Comparison of ENCODE assay signal across 1 cellular context in the genomic region with DNA sequence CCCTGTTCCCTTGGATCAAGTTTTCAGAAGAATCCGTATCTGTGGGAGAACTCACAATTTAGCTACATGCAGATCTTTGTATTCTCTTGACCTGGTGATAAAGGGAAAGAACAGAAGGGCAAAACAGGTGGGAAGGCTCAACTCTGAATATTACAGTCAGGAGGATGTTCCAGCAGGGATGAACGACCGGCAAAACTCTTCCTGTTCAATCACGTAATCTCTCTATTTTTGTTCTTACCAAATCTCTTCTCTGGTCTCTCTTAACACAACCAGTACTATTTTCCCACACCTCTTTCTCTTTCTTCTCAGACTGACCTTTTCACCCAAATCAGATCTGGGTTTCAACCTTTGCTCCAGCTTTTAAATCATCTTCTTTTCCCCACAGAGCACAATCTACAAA.
TF ChIP-seq lines count a peak whose summit lies in the region.

No MANE protein-coding gene starts in this region.

TF ChIP-seq in GM23338, 12 proteins besides CTCF, POLR2A, EP300 and RAD21 (continued from another document):
- TF ChIP-seq, protein P1, sequence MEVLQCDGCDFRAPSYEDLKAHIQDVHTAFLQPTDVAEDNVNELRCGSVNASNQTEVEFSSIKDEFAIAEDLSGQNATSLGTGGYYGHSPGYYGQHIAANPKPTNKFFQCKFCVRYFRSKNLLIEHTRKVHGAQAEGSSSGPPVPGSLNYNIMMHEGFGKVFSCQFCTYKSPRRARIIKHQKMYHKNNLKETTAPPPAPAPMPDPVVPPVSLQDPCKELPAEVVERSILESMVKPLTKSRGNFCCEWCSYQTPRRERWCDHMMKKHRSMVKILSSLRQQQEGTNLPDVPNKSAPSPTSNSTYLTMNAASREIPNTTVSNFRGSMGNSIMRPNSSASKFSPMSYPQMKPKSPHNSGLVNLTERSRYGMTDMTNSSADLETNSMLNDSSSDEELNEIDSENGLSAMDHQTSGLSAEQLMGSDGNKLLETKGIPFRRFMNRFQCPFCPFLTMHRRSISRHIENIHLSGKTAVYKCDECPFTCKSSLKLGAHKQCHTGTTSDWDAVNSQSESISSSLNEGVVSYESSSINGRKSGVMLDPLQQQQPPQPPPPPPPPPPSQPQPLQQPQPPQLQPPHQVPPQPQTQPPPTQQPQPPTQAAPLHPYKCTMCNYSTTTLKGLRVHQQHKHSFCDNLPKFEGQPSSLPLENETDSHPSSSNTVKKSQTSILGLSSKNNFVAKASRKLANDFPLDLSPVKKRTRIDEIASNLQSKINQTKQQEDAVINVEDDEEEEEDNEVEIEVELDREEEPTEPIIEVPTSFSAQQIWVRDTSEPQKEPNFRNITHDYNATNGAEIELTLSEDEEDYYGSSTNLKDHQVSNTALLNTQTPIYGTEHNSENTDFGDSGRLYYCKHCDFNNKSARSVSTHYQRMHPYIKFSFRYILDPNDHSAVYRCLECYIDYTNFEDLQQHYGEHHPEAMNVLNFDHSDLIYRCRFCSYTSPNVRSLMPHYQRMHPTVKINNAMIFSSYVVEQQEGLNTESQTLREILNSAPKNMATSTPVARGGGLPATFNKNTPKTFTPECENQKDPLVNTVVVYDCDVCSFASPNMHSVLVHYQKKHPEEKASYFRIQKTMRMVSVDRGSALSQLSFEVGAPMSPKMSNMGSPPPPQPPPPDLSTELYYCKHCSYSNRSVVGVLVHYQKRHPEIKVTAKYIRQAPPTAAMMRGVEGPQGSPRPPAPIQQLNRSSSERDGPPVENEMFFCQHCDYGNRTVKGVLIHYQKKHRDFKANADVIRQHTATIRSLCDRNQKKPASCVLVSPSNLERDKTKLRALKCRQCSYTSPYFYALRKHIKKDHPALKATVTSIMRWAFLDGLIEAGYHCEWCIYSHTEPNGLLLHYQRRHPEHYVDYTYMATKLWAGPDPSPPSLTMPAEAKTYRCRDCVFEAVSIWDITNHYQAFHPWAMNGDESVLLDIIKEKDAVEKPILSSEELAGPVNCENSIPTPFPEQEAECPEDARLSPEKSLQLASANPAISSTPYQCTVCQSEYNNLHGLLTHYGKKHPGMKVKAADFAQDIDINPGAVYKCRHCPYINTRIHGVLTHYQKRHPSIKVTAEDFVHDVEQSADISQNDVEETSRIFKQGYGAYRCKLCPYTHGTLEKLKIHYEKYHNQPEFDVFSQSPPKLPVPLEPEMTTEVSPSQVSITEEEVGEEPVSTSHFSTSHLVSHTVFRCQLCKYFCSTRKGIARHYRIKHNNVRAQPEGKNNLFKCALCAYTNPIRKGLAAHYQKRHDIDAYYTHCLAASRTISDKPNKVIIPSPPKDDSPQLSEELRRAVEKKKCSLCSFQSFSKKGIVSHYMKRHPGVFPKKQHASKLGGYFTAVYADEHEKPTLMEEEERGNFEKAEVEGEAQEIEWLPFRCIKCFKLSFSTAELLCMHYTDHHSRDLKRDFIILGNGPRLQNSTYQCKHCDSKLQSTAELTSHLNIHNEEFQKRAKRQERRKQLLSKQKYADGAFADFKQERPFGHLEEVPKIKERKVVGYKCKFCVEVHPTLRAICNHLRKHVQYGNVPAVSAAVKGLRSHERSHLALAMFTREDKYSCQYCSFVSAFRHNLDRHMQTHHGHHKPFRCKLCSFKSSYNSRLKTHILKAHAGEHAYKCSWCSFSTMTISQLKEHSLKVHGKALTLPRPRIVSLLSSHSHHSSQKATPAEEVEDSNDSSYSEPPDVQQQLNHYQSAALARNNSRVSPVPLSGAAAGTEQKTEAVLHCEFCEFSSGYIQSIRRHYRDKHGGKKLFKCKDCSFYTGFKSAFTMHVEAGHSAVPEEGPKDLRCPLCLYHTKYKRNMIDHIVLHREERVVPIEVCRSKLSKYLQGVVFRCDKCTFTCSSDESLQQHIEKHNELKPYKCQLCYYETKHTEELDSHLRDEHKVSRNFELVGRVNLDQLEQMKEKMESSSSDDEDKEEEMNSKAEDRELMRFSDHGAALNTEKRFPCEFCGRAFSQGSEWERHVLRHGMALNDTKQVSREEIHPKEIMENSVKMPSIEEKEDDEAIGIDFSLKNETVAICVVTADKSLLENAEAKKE (CRISPR knock-in tag; IDR thresholded peaks at IDR 0.05) = no peak
- no peak for TF ChIP-seq POLR2AphosphoS5 (IDR thresholded peaks at IDR 0.05; ENCODE audit: low read depth)
- TF ChIP-seq STAT1 (IDR thresholded peaks at IDR 0.05; ENCODE audit: unreplicated experiment) = no peak
- TF ChIP-seq, protein P2, sequence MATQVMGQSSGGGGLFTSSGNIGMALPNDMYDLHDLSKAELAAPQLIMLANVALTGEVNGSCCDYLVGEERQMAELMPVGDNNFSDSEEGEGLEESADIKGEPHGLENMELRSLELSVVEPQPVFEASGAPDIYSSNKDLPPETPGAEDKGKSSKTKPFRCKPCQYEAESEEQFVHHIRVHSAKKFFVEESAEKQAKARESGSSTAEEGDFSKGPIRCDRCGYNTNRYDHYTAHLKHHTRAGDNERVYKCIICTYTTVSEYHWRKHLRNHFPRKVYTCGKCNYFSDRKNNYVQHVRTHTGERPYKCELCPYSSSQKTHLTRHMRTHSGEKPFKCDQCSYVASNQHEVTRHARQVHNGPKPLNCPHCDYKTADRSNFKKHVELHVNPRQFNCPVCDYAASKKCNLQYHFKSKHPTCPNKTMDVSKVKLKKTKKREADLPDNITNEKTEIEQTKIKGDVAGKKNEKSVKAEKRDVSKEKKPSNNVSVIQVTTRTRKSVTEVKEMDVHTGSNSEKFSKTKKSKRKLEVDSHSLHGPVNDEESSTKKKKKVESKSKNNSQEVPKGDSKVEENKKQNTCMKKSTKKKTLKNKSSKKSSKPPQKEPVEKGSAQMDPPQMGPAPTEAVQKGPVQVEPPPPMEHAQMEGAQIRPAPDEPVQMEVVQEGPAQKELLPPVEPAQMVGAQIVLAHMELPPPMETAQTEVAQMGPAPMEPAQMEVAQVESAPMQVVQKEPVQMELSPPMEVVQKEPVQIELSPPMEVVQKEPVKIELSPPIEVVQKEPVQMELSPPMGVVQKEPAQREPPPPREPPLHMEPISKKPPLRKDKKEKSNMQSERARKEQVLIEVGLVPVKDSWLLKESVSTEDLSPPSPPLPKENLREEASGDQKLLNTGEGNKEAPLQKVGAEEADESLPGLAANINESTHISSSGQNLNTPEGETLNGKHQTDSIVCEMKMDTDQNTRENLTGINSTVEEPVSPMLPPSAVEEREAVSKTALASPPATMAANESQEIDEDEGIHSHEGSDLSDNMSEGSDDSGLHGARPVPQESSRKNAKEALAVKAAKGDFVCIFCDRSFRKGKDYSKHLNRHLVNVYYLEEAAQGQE (IDR thresholded peaks at IDR 0.05; ENCODE audit: unreplicated experiment) = no peak
- TF ChIP-seq NANOG (IDR thresholded peaks at IDR 0.05; ENCODE audit: borderline replicate concordance) = no peak
- TF ChIP-seq JUNB (IDR thresholded peaks at IDR 0.05; ENCODE audit: unreplicated experiment) = no peak
- TF ChIP-seq CREB1 (CRISPR knock-in tag; IDR thresholded peaks at IDR 0.05; ENCODE audit: low read depth) = no peak
- no peak for TF ChIP-seq ZNF331 (CRISPR knock-in tag; IDR thresholded peaks at IDR 0.05; ENCODE audit: low read depth)
- TF ChIP-seq EZH2 (IDR thresholded peaks at IDR 0.05; ENCODE audit: low read depth, unreplicated experiment) = no peak
